Comparison of ENCODE assay signal across 7 cellular contexts in genomic region chr11:12674936-12675696, GRCh38. TPM values are rescaled to one million over a fixed set of nuclear protein-coding genes. Genes with fewer than 3 reads are reported as not detected.
DNase-seq lines count a peak whose midpoint lies in the region; TF ChIP-seq lines count a peak whose summit lies in the region.

No MANE protein-coding gene starts in this region.

- TF ChIP-seq POLR2A in adrenal gland (IDR thresholded peaks at IDR 0.05): peak in 1 of 2 donors; percentile 38

- TF ChIP-seq CTCF in GM12875 (IDR thresholded peaks at IDR 0.05; ENCODE audit: borderline replicate concordance, insufficient read depth, low read depth, low read length) (no peak), adrenal gland (IDR thresholded peaks at IDR 0.05) (no peak), hepatocyte (IDR thresholded peaks at IDR 0.05; ENCODE audit: poor library complexity) (no peak)

- H3K27me3 ChIP-seq in adrenal gland (no peaks in the 10 kb centered on the region), hepatocyte (no peaks in the 10 kb centered on the region), rectal smooth muscle tissue (ENCODE audit: control insufficient read depth, insufficient read depth, low read length) (no peaks in the 10 kb centered on the region)

- H3K27ac ChIP-seq in adrenal gland: peak overlapping the region; percentile 11 to 100 (median 89)
- H3K27ac ChIP-seq in hepatocyte: peak overlapping the region; percentile 97
- H3K27ac ChIP-seq in rectal smooth muscle tissue (ENCODE audit: low read depth, low read length): peak overlapping the region; percentile 94

- peaks cover 9 to 23% of the 10 kb centered on the region in 2 donors for H3K4me1 ChIP-seq in adrenal gland (replicated peaks in 1 of 2)
- H3K4me1 ChIP-seq in hepatocyte (ENCODE audit: insufficient read depth): peaks cover 30% of the 10 kb centered on the region
- H3K4me1 ChIP-seq in rectal smooth muscle tissue (ENCODE audit: control insufficient read depth, insufficient read depth, low read length): peaks cover 15% of the 10 kb centered on the region

- H3K79me2 ChIP-seq in hepatocyte: peaks cover 51% of the 10 kb centered on the region

- peak overlapping the region; percentile 61 for H3K9ac ChIP-seq in rectal smooth muscle tissue (ENCODE audit: low read length)

- H2AFZ ChIP-seq in hepatocyte: peak overlapping the region; percentile 2

- H3K4me2 ChIP-seq in hepatocyte: peak overlapping the region; percentile 80

- H3K4me3 ChIP-seq in GM12875 (ENCODE audit: low read depth, low read length): peak overlapping the region; percentile 56
- peak overlapping the region in 2 of 4 donors; percentile 69 to 93 for H3K4me3 ChIP-seq in adrenal gland
- peak overlapping the region; percentile 89 for H3K4me3 ChIP-seq in hepatocyte
- H3K4me3 ChIP-seq in rectal smooth muscle tissue (ENCODE audit: low read length): peak overlapping the region; percentile 57

- H3K9me2 ChIP-seq in hepatocyte (replicated peaks; ENCODE audit: insufficient read depth): no peaks in the 10 kb centered on the region

- no peaks in the 10 kb centered on the region for H4K20me1 ChIP-seq in hepatocyte (ENCODE audit: insufficient read depth, poor library complexity, severe bottlenecking)

- intact Hi-C loops in adrenal gland (cut with DNase I): loop anchor here (10.0 kb wide), 2 partner anchors 140 to 210 kb away; no protein-coding TSS in a partner anchor

- H3K36me3 ChIP-seq in adrenal gland (replicated peaks in 1 of 2): no peaks in the 10 kb centered on the region
- no peaks in the 10 kb centered on the region for H3K36me3 ChIP-seq in hepatocyte (replicated peaks; ENCODE audit: insufficient read depth, low read depth)
- no peaks in the 10 kb centered on the region for H3K36me3 ChIP-seq in rectal smooth muscle tissue (ENCODE audit: control insufficient read depth, insufficient read depth, low read length)

- no peaks in the 10 kb centered on the region for H3K9me3 ChIP-seq in adrenal gland (replicated peaks in 1 of 3)
- H3K9me3 ChIP-seq in hepatocyte (ENCODE audit: low read depth): no peaks in the 10 kb centered on the region

- 1 to 3% (median 2%) methylated on average over 7 to 80 of the region's 81 CpGs for WGBS in adrenal gland, 4 donors
- WGBS in hepatocyte (ENCODE audit: low lambda C conversion rate, missing lambda C conversion rate): under 1% methylated on average over 14 of the region's 81 CpGs

- DNase-seq in NCI-H1092 treated with DMSO at 0.1 percent for 48 hours (lab: John Stamatoyannopoulos, UW) (peak; percentile 53), adrenal gland (peak in 6 of 7 donors; percentile 43 to 74 (median 50)), hepatocyte (ENCODE audit: low spot score) (peak; percentile 64), COR-L47 (lab: John Stamatoyannopoulos, UW) (no peak), SHP77 (lab: John Stamatoyannopoulos, UW) (no peak)

RNA-seq across cellular contexts. Expression of gene TEAD1, which starts 0.9 kb away (rescaled TPM):
- total RNA-seq in adrenal gland (10 to 100 TPM; 31.4 to 49.9 (median 45.5) TPM), hepatocyte (82.2 and 87.2 TPM in 2 replicates)
- polyA plus RNA-seq in adrenal gland (10 to 100 TPM in 1 of 3 donors, 1 to 10 TPM in 2; 3.9 to 15.3 (median 7.0) TPM), hepatocyte (37.2 and 50.4 TPM in 2 replicates)

Comparison
In these comparisons a context has a peak if more than half of its experiments do, and no peak if none do; other contexts are left out.
1. DNase-seq: peak in NCI-H1092 treated with DMSO at 0.1 percent for 48 hours (single experiment), adrenal gland (6 of 7) and hepatocyte (single experiment); none in COR-L47 (single experiment) and SHP77 (0 of 2).
2. Peak in every context shown above with its lines, with median percentiles within 50 percentile points of each other: H3K27ac ChIP-seq.